ENCODE assay signal across 1 cellular context in genomic region chr6:37039958-37040357, GRCh38.
TF ChIP-seq lines count a peak whose summit lies in the region.

No MANE protein-coding gene starts in this region.

TF ChIP-seq in K562, 482 proteins besides CTCF, POLR2A, EP300 and RAD21:
- TF ChIP-seq CREB3 (tag; conservative IDR thresholded peaks at IDR 0.05; ENCODE audit: low read depth) (no peak), TCF7 (IDR thresholded peaks at IDR 0.05; ENCODE audit: borderline replicate concordance) (no peak), DACH1 (IDR thresholded peaks at IDR 0.05; ENCODE audit: partially characterized antibody) (peak; percentile 68), KDM1A (IDR thresholded peaks at IDR 0.05) (peak; percentile 44 to 58; a peak in 2 of 4 replicates), MBD2 (IDR thresholded peaks at IDR 0.05; ENCODE audit: borderline replicate concordance, low read depth) (no peak), CBX3 (IDR thresholded peaks at IDR 0.05; ENCODE audit: borderline replicate concordance in 1 of 2, low read length in 2 of 2) (peak in 1 of 2 experiments; percentile 91; a peak in 1 of 3 replicates), ZNF121 (CRISPR knock-in tag; conservative IDR thresholded peaks at IDR 0.05) (peak; percentile 27; the same call in 1 of the 2 replicates), RBM25 (IDR thresholded peaks at IDR 0.05; ENCODE audit: low read depth, low read length, severe bottlenecking) (peak; percentile 77), BCOR (IDR thresholded peaks at IDR 0.05) (peak; percentile 84)
